In the genomic region with DNA sequence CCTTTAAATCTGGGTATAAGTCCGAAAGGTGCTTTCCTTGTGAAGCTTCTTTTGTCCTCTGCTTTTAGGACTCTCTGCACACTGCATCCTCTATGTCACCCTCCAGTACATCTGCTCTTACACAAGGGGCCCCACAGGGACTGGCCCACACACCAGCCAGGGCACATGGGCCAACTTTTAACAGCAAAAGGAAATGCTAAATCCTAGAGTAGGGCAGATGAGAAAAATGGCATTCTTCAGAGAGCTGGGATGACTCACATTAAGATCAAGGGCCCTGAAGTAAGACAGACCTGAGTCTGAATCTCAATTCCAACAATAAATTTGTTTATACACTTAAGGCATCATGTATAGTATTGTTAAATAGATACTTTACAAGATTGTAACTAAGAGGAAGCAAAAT, we compare ENCODE assay signal across 19 cellular contexts. TPM values are rescaled to one million over a fixed set of nuclear protein-coding genes. Genes with fewer than 3 reads are reported as not detected.
DNase-seq lines count a peak whose midpoint lies in the region; ATAC-seq and TF ChIP-seq lines count a peak whose summit lies in the region.
"Had no signal": no experiment of that assay in that cellular context is flagged by ENCODE, and none has a peak within 500 bp of the region (broad histone marks: within the 10 kb centered on the region; RNA-seq: fewer than 3 reads in every experiment).

No MANE protein-coding gene starts in this region.

- in situ Hi-C loops in mammary epithelial cell (cut with MboI; ENCODE audit: low sequenced_read_pairs in 2 of 2), result loop anchor here in 1 of 2 donors (10.0 kb wide), 1 partner anchor 55 kb away; no protein-coding TSS in a partner anchor

- peaks cover 32% of the 10 kb centered on the region for H3K4me1 Mint-ChIP-seq in activated B cell treated with CpG ODN at 0.5 μM for 24 hours
- peaks cover 62% of the 10 kb centered on the region for H3K4me1 Mint-ChIP-seq in stimulated activated naive CD8-positive, alpha-beta T cell treated with anti-CD3 and anti-CD28 coated beads, Interleukin-15, amount 100 ng/mL, for 72 hours

- no peak overlapping the region for H3K4me3 ChIP-seq in mammary epithelial cell (replicated peaks in 1 of 3; ENCODE audit: insufficient read depth in 1 of 3, low read depth in 2 of 3, low read length in 3 of 3)
- H3K4me3 ChIP-seq in breast epithelium, result no peak overlapping the region
- no peak overlapping the region for H3K4me3 ChIP-seq in fibroblast of pulmonary artery (replicated peaks; ENCODE audit: low read depth, low read length)
- H3K4me3 ChIP-seq: body of pancreas had no signal

- dilution Hi-C loops in mammary epithelial cell (cut with HindIII; ENCODE audit: low sequenced_read_pairs), result loop anchor here (5.0 to 25.0 kb wide), 3 partner anchors 38 to 188 kb away; no protein-coding TSS in a partner anchor

- H3K27ac ChIP-seq in mammary epithelial cell (ENCODE audit: insufficient read depth, low read depth, low read length) (no peak overlapping the region), breast epithelium (no peak overlapping the region)
- H3K27ac ChIP-seq: body of pancreas had no signal

- BruUV-seq in mammary epithelial cell (replicated peaks; lab: Mats Ljungman, UMichigan), result no TSS peak

- ATAC-seq in activated B cell treated with CpG ODN at 0.5 μM for 24 hours (ENCODE audit: low read depth) (peak; percentile 34), HG02610 (IDR thresholded peaks at IDR 0.05; ENCODE audit: unreplicated experiment) (no peak), GM19463 (IDR thresholded peaks at IDR 0.05; ENCODE audit: unreplicated experiment) (no peak)
- peak; percentile 17 for ATAC-seq in stimulated activated naive CD8-positive, alpha-beta T cell treated with anti-CD3 and anti-CD28 coated beads, Interleukin-15, amount 100 ng/mL, for 72 hours
- ATAC-seq: activated CD4-positive, alpha-beta T cell treated with anti-CD3 and anti-CD28 coated beads for 36 hours; body of pancreas; left colon had no signal

- H4K20me1 ChIP-seq in mammary epithelial cell (ENCODE audit: insufficient read depth, low read length), result no peaks in the 10 kb centered on the region

- no peaks in the 10 kb centered on the region for H3K9me3 ChIP-seq in mammary epithelial cell (replicated peaks; ENCODE audit: insufficient read depth, low read length)
- no peaks in the 10 kb centered on the region for H3K9me3 ChIP-seq in breast epithelium
- H3K9me3 ChIP-seq: body of pancreas had no signal

- no peak overlapping the region for H3K9ac ChIP-seq in mammary epithelial cell (ENCODE audit: insufficient read depth, low read length)

- H3K4me2 ChIP-seq in mammary epithelial cell (ENCODE audit: insufficient read depth, low read depth, low read length), result no peak overlapping the region

- no peaks in the 10 kb centered on the region for H3K9me3 Mint-ChIP-seq in activated B cell treated with CpG ODN at 0.5 μM for 24 hours
- H3K9me3 Mint-ChIP-seq in stimulated activated naive CD8-positive, alpha-beta T cell treated with anti-CD3 and anti-CD28 coated beads, Interleukin-15, amount 100 ng/mL, for 72 hours, result no peaks in the 10 kb centered on the region
- H3K9me3 Mint-ChIP-seq: CD8-positive, alpha-beta memory T cell had no signal

- no peaks in the 10 kb centered on the region for H3K27me3 Mint-ChIP-seq in activated B cell treated with CpG ODN at 0.5 μM for 24 hours
- peaks cover 14% of the 10 kb centered on the region for H3K27me3 Mint-ChIP-seq in stimulated activated naive CD8-positive, alpha-beta T cell treated with anti-CD3 and anti-CD28 coated beads, Interleukin-15, amount 100 ng/mL, for 72 hours

- POLR2A ChIA-PET in activated B cell treated with CpG ODN at 0.5 μM for 24 hours (lab: Charles Lee), result no interaction called here

- H3K79me2 ChIP-seq in mammary epithelial cell (ENCODE audit: insufficient read depth, low read length), result no peaks in the 10 kb centered on the region

- intact Hi-C loops in mammary epithelial cell (cut with micrococcal nuclease), result no loop called here
- intact Hi-C loops in breast epithelium (cut with DNase I; ENCODE audit: low total_unique reads), result no loop called here
- intact Hi-C loops in activated B cell treated with CpG ODN at 0.5 μM for 24 hours (cut with micrococcal nuclease), result no loop called here

- peaks cover 2% of the 10 kb centered on the region for H3K36me3 Mint-ChIP-seq in activated B cell treated with CpG ODN at 0.5 μM for 24 hours (ENCODE audit: low read depth)
- H3K36me3 Mint-ChIP-seq: CD8-positive, alpha-beta memory T cell had no signal

- H3K4me1 ChIP-seq in mammary epithelial cell (ENCODE audit: insufficient read depth, low read length) (peaks cover 30% of the 10 kb centered on the region), breast epithelium (no peaks in the 10 kb centered on the region)
- H3K4me1 ChIP-seq: body of pancreas had no signal

- H3K4me3 Mint-ChIP-seq in activated B cell treated with CpG ODN at 0.5 μM for 24 hours, result no peak overlapping the region
- H3K4me3 Mint-ChIP-seq in stimulated activated naive CD8-positive, alpha-beta T cell treated with anti-CD3 and anti-CD28 coated beads, Interleukin-15, amount 100 ng/mL, for 72 hours, result no peak overlapping the region
- H3K4me3 Mint-ChIP-seq: activated CD4-positive, alpha-beta T cell treated with anti-CD3 and anti-CD28 coated beads for 36 hours; CD8-positive, alpha-beta memory T cell had no signal

- TF ChIP-seq CTCF in mammary epithelial cell (conservative IDR thresholded peaks at IDR 0.05 in 1 of 2, IDR thresholded peaks at IDR 0.05 in 1 of 2; ENCODE audit: extremely low read depth in 1 of 2, insufficient read depth in 1 of 2, low read depth in 1 of 2, low read length in 2 of 2) (no peak), breast epithelium (IDR thresholded peaks at IDR 0.05) (no peak), activated B cell treated with CpG ODN at 0.5 μM for 24 hours (IDR thresholded peaks at IDR 0.05) (no peak), fibroblast of pulmonary artery (IDR thresholded peaks at IDR 0.05; ENCODE audit: low read length, missing control alignments) (no peak)

- H3K36me3 ChIP-seq in mammary epithelial cell (ENCODE audit: insufficient read depth, low read length), result no peaks in the 10 kb centered on the region
- no peaks in the 10 kb centered on the region for H3K36me3 ChIP-seq in breast epithelium

- H2AFZ ChIP-seq in mammary epithelial cell (ENCODE audit: low read depth, low read length), result no peak overlapping the region

- H3K27ac Mint-ChIP-seq in activated B cell treated with CpG ODN at 0.5 μM for 24 hours, result no peak overlapping the region
- no peak overlapping the region for H3K27ac Mint-ChIP-seq in stimulated activated naive CD8-positive, alpha-beta T cell treated with anti-CD3 and anti-CD28 coated beads, Interleukin-15, amount 100 ng/mL, for 72 hours
- H3K27ac Mint-ChIP-seq: activated CD4-positive, alpha-beta T cell treated with anti-CD3 and anti-CD28 coated beads for 36 hours had no signal

- CTCF ChIA-PET in mammary epithelial cell (lab: Charles Lee; ENCODE audit: low non-redundant PET) (no interaction called here), activated B cell treated with CpG ODN at 0.5 μM for 24 hours (lab: Charles Lee) (interaction anchor here (1.2 to 1.8 kb wide), 3 partner anchors 12 to 195 kb away, joined by 3 to 8 read pairs (median 5); no protein-coding TSS in a partner anchor)

- WGBS in mammary epithelial cell (ENCODE audit: low coverage, missing lambda C conversion rate), result 100% methylated on average over 1 of the region's 1 CpG

- DNase-seq in mammary epithelial cell (peak; percentile 28), breast epithelium (ENCODE audit: low spot score in 2 of 2) (no peak), activated B cell treated with CpG ODN at 0.5 μM for 24 hours (no peak), fibroblast of pulmonary artery (ENCODE audit: low read depth) (peak; percentile 56), NCI-H146 (lab: John Stamatoyannopoulos, UW) (no peak)
- DNase-seq in stimulated activated naive CD8-positive, alpha-beta T cell treated with anti-CD3 and anti-CD28 coated beads, Interleukin-15, amount 100 ng/mL, for 72 hours, result no peak
- DNase-seq: activated CD4-positive, alpha-beta T cell treated with anti-CD3 and anti-CD28 coated beads for 36 hours; activated CD8-positive, alpha-beta memory T cell treated with anti-CD3 and anti-CD28 coated beads, Interleukin-2, amount 50 U/mL, for 48 hours; body of pancreas; CD8-positive, alpha-beta memory T cell; DMS79 treated with DMSO at 0.1 percent for 48 hours; left colon; NCI-H1048; NCI-H2107; NCI-H524 treated with DMSO at 0.1 percent for 48 hours; substantia nigra had no signal

- H3K27me3 ChIP-seq in mammary epithelial cell (ENCODE audit: insufficient read depth, low read length) (no peaks in the 10 kb centered on the region), breast epithelium (no peaks in the 10 kb centered on the region)
- H3K27me3 ChIP-seq: body of pancreas had no signal

- TF ChIP-seq POLR2A in breast epithelium (IDR thresholded peaks at IDR 0.05), result no peak

RNA-seq across cellular contexts. Expression of a gene that starts 40.3 kb away (rescaled TPM):
- total RNA-seq in mammary epithelial cell (10 to 100 TPM; 27.6 to 50.0 TPM), breast epithelium (10 to 100 TPM in 2 of 3 donors, 1 to 10 TPM in 1; 7.3 to 70.1 (median 18.4) TPM), activated B cell treated with CpG ODN at 0.5 μM for 24 hours (0.32 and 0.38 TPM in 2 replicates)
- polyA plus RNA-seq in mammary epithelial cell, result 23.5 TPM
- 14.1 TPM for polyA minus RNA-seq in mammary epithelial cell
- total RNA-seq: A673; activated CD4-positive, alpha-beta T cell treated with anti-CD3 and anti-CD28 coated beads for 36 hours had no signal

RNA-seq across cellular contexts. Expression of a gene that starts 54.8 kb away (rescaled TPM):
- total RNA-seq in mammary epithelial cell, result 1 to 10 TPM; 1.8 to 2.3 TPM
- polyA plus RNA-seq in mammary epithelial cell, result 0.75 TPM
- polyA minus RNA-seq in mammary epithelial cell, result 13.6 TPM
- total RNA-seq in breast epithelium, result 1 to 10 TPM; 1.3 to 4.6 (median 3.2) TPM
- 1.3 and 1.4 TPM in 2 replicates for total RNA-seq in activated B cell treated with CpG ODN at 0.5 μM for 24 hours
- total RNA-seq: A673 had no signal
- polyA plus RNA-seq: CD8-positive, alpha-beta memory T cell had no signal

RNA-seq across cellular contexts. Expression of a gene that starts 55.2 kb away (rescaled TPM):
- 10 to 100 TPM; 26.5 to 34.1 TPM for total RNA-seq in mammary epithelial cell
- 50.7 TPM for polyA plus RNA-seq in mammary epithelial cell
- 2.9 TPM for polyA minus RNA-seq in mammary epithelial cell
- 10 to 100 TPM in 1 of 3 donors, 1 to 10 TPM in 1, under 1 TPM in 1; 0.80 to 19.3 (median 3.5) TPM for total RNA-seq in breast epithelium
- total RNA-seq in activated B cell treated with CpG ODN at 0.5 μM for 24 hours, result 6.7 and 8.5 TPM in 2 replicates
- total RNA-seq: A673 had no signal

Comparison
In these comparisons a context has a peak if more than half of its experiments do, and no peak if none do; other contexts are left out.
1. DNase-seq: peak in mammary epithelial cell (single experiment) and fibroblast of pulmonary artery (single experiment); none in breast epithelium (0 of 2), activated B cell treated with CpG ODN at 0.5 μM for 24 hours (single experiment), stimulated activated naive CD8-positive, alpha-beta T cell treated with anti-CD3 and anti-CD28 coated beads, Interleukin-15, amount 100 ng/mL, for 72 hours (0 of 2) and NCI-H146 (single experiment).
2. ATAC-seq: peak in activated B cell treated with CpG ODN at 0.5 μM for 24 hours (single experiment) and stimulated activated naive CD8-positive, alpha-beta T cell treated with anti-CD3 and anti-CD28 coated beads, Interleukin-15, amount 100 ng/mL, for 72 hours (single experiment); none in HG02610 (single experiment) and GM19463 (single experiment).